In genomic region chr18:8549254-8549653, GRCh38 we compare ENCODE assay signal across 38 cellular contexts.
"Had no signal": no experiment of that assay in that cellular context is flagged by ENCODE, and none has a peak within 500 bp of the region (broad histone marks: within the 10 kb centered on the region; RNA-seq: fewer than 3 reads in every experiment).

No MANE protein-coding gene starts in this region.

- H3K4me3 Mint-ChIP-seq: activated CD4-positive, alpha-beta memory T cell treated with anti-CD3 and anti-CD28 coated beads, Interleukin-2, amount 10 ng/mL, durations not matched to agents 7 days and 5 days; activated CD4-positive, alpha-beta T cell treated with anti-CD3 and anti-CD28 coated beads for 36 hours; activated CD4-positive, alpha-beta T cell treated with anti-CD3 and anti-CD28 coated beads, Interleukin-2, amount 10 ng/mL, durations not matched to agents 7 days and 5 days; activated CD8-positive, alpha-beta memory T cell treated with anti-CD3 and anti-CD28 coated beads, Interleukin-2, amount 10 ng/mL, durations not matched to agents 7 days and 5 days; activated CD8-positive, alpha-beta T cell treated with anti-CD3 and anti-CD28 coated beads, Interleukin-2, amount 10 ng/mL, durations not matched to agents 7 days and 5 days; activated naive CD4-positive, alpha-beta T cell treated with anti-CD3 and anti-CD28 coated beads, Interleukin-2, amount 10 ng/mL, durations not matched to agents 7 days and 5 days; activated naive CD4-positive, alpha-beta T cell treated with anti-CD3 and anti-CD28 coated beads, Interleukin-2, amount 50 U/mL, for 24 hours; activated naive CD8-positive, alpha-beta T cell; activated naive CD8-positive, alpha-beta T cell treated with anti-CD3 and anti-CD28 coated beads, Interleukin-2, amount 10 ng/mL, durations not matched to agents 7 days and 5 days; activated naive CD8-positive, alpha-beta T cell treated with anti-CD3 and anti-CD28 coated beads, Interleukin-2, amount 50 U/mL, for 24 hours; activated T-cell treated with anti-CD3 and anti-CD28 coated beads, Interleukin-2, amount 50 U/mL, for 24 hours; brain; central memory CD8-positive, alpha-beta T cell; T-helper 1 cell treated with Interleukin-12 subunit alpha and Interleukin-12 subunit beta and Interleukin-4 antibody, amounts not matched to agents 30 μg/mL and 1 μg/mL, for 36 hours; T-helper 2 cell treated with Interferon-gamma antibody and Interleukin-4, amounts not matched to agents 5 μg/mL and 100 μg/mL, for 36 hours; WTC11 had no signal

- FAIRE-seq: TTC549 had no signal

- H3K4me1 ChIP-seq: ascending aorta had no signal

- H3K27ac ChIP-seq: ascending aorta, cardiac muscle cell, WERI-Rb-1 had no signal

- H3K4me3 ChIP-seq: ascending aorta, cardiac muscle cell had no signal

- H3K9me3 ChIP-seq: ascending aorta had no signal

- H3K27me3 ChIP-seq: ascending aorta, cardiac muscle cell had no signal

- ATAC-seq: activated CD4-positive, alpha-beta T cell treated with anti-CD3 and anti-CD28 coated beads for 36 hours; activated CD4-positive, CD25-positive, alpha-beta regulatory T cell treated with anti-CD3 and anti-CD28 coated beads, Interleukin-2, amount 50 U/mL, for 24 hours; activated CD8-positive, alpha-beta memory T cell treated with anti-CD3 and anti-CD28 coated beads, Interleukin-2, amount 10 ng/mL, durations not matched to agents 7 days and 5 days; activated CD8-positive, alpha-beta T cell treated with anti-CD3 and anti-CD28 coated beads, Interleukin-2, amount 10 ng/mL, durations not matched to agents 7 days and 5 days; activated naive CD8-positive, alpha-beta T cell treated with anti-CD3 and anti-CD28 coated beads, Interleukin-2, amount 50 U/mL, for 24 hours; WTC11 had no signal

- H3K36me3 ChIP-seq: ascending aorta, cardiac muscle cell, WERI-Rb-1 had no signal

- DNase-seq: activated CD4-positive, alpha-beta memory T cell treated with anti-CD3 and anti-CD28 coated beads, Interleukin-2, amount 10 ng/mL, durations not matched to agents 7 days and 5 days; activated CD4-positive, alpha-beta T cell treated with anti-CD3 and anti-CD28 coated beads for 1 hour; activated CD4-positive, alpha-beta T cell treated with anti-CD3 and anti-CD28 coated beads for 36 hours; activated CD4-positive, alpha-beta T cell treated with anti-CD3 and anti-CD28 coated beads for 48 hours; activated CD4-positive, alpha-beta T cell treated with anti-CD3 and anti-CD28 coated beads, Interleukin-2, amount 10 ng/mL, durations not matched to agents 7 days and 5 days; activated CD4-positive, alpha-beta T cell treated with anti-CD3 and anti-CD28 coated beads, Interleukin-2, amount 50 U/mL, for 48 hours; activated CD4-positive, CD25-positive, alpha-beta regulatory T cell; activated CD8-positive, alpha-beta memory T cell treated with anti-CD3 and anti-CD28 coated beads for 24 hours; activated CD8-positive, alpha-beta memory T cell treated with anti-CD3 and anti-CD28 coated beads, Interleukin-2, amount 10 ng/mL, durations not matched to agents 7 days and 5 days; activated CD8-positive, alpha-beta memory T cell treated with anti-CD3 and anti-CD28 coated beads, Interleukin-2, amount 50 U/mL, for 48 hours; activated CD8-positive, alpha-beta T cell treated with anti-CD3 and anti-CD28 coated beads, Interleukin-2, amount 10 ng/mL, durations not matched to agents 7 days and 5 days; activated effector memory CD4-positive, alpha-beta T cell treated with Interleukin-2 at 50 U/mL for 16 hours; activated gamma-delta T cell; activated naive CD4-positive, alpha-beta T cell treated with anti-CD3 and anti-CD28 coated beads, Interleukin-2, amount 10 ng/mL, durations not matched to agents 7 days and 5 days; activated naive CD4-positive, alpha-beta T cell treated with Interleukin-2 at 50 U/mL for 16 hours; activated naive CD8-positive, alpha-beta T cell treated with anti-CD3 and anti-CD28 coated beads, Interleukin-2, amount 10 ng/mL, durations not matched to agents 7 days and 5 days; activated naive CD8-positive, alpha-beta T cell treated with anti-CD3 and anti-CD28 coated beads, Interleukin-2, amount 50 U/mL, for 24 hours; activated T-cell treated with anti-CD3 and anti-CD28 coated beads, Interleukin-2, amount 50 U/mL, for 24 hours; activated T-cell treated with anti-CD3 and anti-CD28 coated beads, Interleukin-2, amount 50 U/mL, for 48 hours; amygdala; anterior cingulate cortex; caudate nucleus; cerebellar nuclear complex; T-helper 2 cell; T-helper 9 cell; WERI-Rb-1 had no signal

- H3K36me3 Mint-ChIP-seq: activated CD8-positive, alpha-beta memory T cell treated with anti-CD3 and anti-CD28 coated beads, Interleukin-2, amount 10 ng/mL, durations not matched to agents 7 days and 5 days; activated naive CD4-positive, alpha-beta T cell treated with anti-CD3 and anti-CD28 coated beads, Interleukin-2, amount 10 ng/mL, durations not matched to agents 7 days and 5 days; activated naive CD4-positive, alpha-beta T cell treated with anti-CD3 and anti-CD28 coated beads, Interleukin-2, amount 50 U/mL, for 24 hours; activated naive CD8-positive, alpha-beta T cell; activated naive CD8-positive, alpha-beta T cell treated with anti-CD3 and anti-CD28 coated beads, Interleukin-2, amount 10 ng/mL, durations not matched to agents 7 days and 5 days; brain; WTC11 had no signal

- H3K9me3 Mint-ChIP-seq: activated CD4-positive, alpha-beta memory T cell treated with anti-CD3 and anti-CD28 coated beads, Interleukin-2, amount 10 ng/mL, durations not matched to agents 7 days and 5 days; activated CD4-positive, alpha-beta T cell treated with anti-CD3 and anti-CD28 coated beads, Interleukin-2, amount 10 ng/mL, durations not matched to agents 7 days and 5 days; activated naive CD4-positive, alpha-beta T cell treated with anti-CD3 and anti-CD28 coated beads, Interleukin-2, amount 10 ng/mL, durations not matched to agents 7 days and 5 days; activated naive CD4-positive, alpha-beta T cell treated with anti-CD3 and anti-CD28 coated beads, Interleukin-2, amount 50 U/mL, for 24 hours; activated naive CD8-positive, alpha-beta T cell treated with anti-CD3 and anti-CD28 coated beads, Interleukin-2, amount 10 ng/mL, durations not matched to agents 7 days and 5 days; activated naive CD8-positive, alpha-beta T cell treated with anti-CD3 and anti-CD28 coated beads, Interleukin-2, amount 50 U/mL, for 24 hours; activated T-cell treated with anti-CD3 and anti-CD28 coated beads, Interleukin-2, amount 50 U/mL, for 24 hours; activated T-helper 2 cell treated with anti-CD3 and anti-CD28 coated beads, Interferon-gamma antibody, Interleukin-2, Interleukin-4, amounts not matched to agents 10 μg/mL and 5 μg/mL and 100 μg/mL, durations not matched to agents 14 hours and 24 hours and 36 hours; brain; central memory CD8-positive, alpha-beta T cell; T-helper 1 cell treated with Interleukin-12 subunit alpha and Interleukin-12 subunit beta and Interleukin-4 antibody, amounts not matched to agents 30 μg/mL and 1 μg/mL, for 36 hours; T-helper 2 cell treated with Interferon-gamma antibody and Interleukin-4, amounts not matched to agents 5 μg/mL and 100 μg/mL, for 36 hours; WTC11 had no signal

- H3K27me3 Mint-ChIP-seq: activated naive CD4-positive, alpha-beta T cell treated with anti-CD3 and anti-CD28 coated beads, Interleukin-2, amount 10 ng/mL, durations not matched to agents 7 days and 5 days; activated naive CD8-positive, alpha-beta T cell treated with anti-CD3 and anti-CD28 coated beads, Interleukin-2, amount 10 ng/mL, durations not matched to agents 7 days and 5 days; activated naive CD8-positive, alpha-beta T cell treated with anti-CD3 and anti-CD28 coated beads, Interleukin-2, amount 50 U/mL, for 24 hours had no signal

- H3K27ac Mint-ChIP-seq: activated CD4-positive, alpha-beta memory T cell treated with anti-CD3 and anti-CD28 coated beads, Interleukin-2, amount 10 ng/mL, durations not matched to agents 7 days and 5 days; activated CD4-positive, alpha-beta T cell treated with anti-CD3 and anti-CD28 coated beads for 36 hours; activated CD4-positive, alpha-beta T cell treated with anti-CD3 and anti-CD28 coated beads, Interleukin-2, amount 10 ng/mL, durations not matched to agents 7 days and 5 days; activated CD8-positive, alpha-beta memory T cell treated with anti-CD3 and anti-CD28 coated beads, Interleukin-2, amount 10 ng/mL, durations not matched to agents 7 days and 5 days; activated CD8-positive, alpha-beta T cell treated with anti-CD3 and anti-CD28 coated beads, Interleukin-2, amount 10 ng/mL, durations not matched to agents 7 days and 5 days; activated naive CD4-positive, alpha-beta T cell treated with anti-CD3 and anti-CD28 coated beads, Interleukin-2, amount 10 ng/mL, durations not matched to agents 7 days and 5 days; activated naive CD4-positive, alpha-beta T cell treated with anti-CD3 and anti-CD28 coated beads, Interleukin-2, amount 50 U/mL, for 24 hours; activated naive CD8-positive, alpha-beta T cell; activated naive CD8-positive, alpha-beta T cell treated with anti-CD3 and anti-CD28 coated beads, Interleukin-2, amount 10 ng/mL, durations not matched to agents 7 days and 5 days; activated naive CD8-positive, alpha-beta T cell treated with anti-CD3 and anti-CD28 coated beads, Interleukin-2, amount 50 U/mL, for 24 hours; activated T-cell treated with anti-CD3 and anti-CD28 coated beads, Interleukin-2, amount 50 U/mL, for 24 hours; activated T-helper 2 cell treated with anti-CD3 and anti-CD28 coated beads, Interferon-gamma antibody, Interleukin-2, Interleukin-4, amounts not matched to agents 10 μg/mL and 5 μg/mL and 100 μg/mL, durations not matched to agents 14 hours and 24 hours and 36 hours; T-helper 1 cell treated with Interleukin-12 subunit alpha and Interleukin-12 subunit beta and Interleukin-4 antibody, amounts not matched to agents 30 μg/mL and 1 μg/mL, for 36 hours; T-helper 2 cell treated with Interferon-gamma antibody and Interleukin-4, amounts not matched to agents 5 μg/mL and 100 μg/mL, for 36 hours; WTC11 had no signal

- H3K4me1 Mint-ChIP-seq: activated CD4-positive, alpha-beta T cell treated with anti-CD3 and anti-CD28 coated beads for 36 hours; activated CD4-positive, alpha-beta T cell treated with anti-CD3 and anti-CD28 coated beads, Interleukin-2, amount 10 ng/mL, durations not matched to agents 7 days and 5 days; activated naive CD4-positive, alpha-beta T cell treated with anti-CD3 and anti-CD28 coated beads, Interleukin-2, amount 10 ng/mL, durations not matched to agents 7 days and 5 days; activated naive CD4-positive, alpha-beta T cell treated with anti-CD3 and anti-CD28 coated beads, Interleukin-2, amount 50 U/mL, for 24 hours; activated naive CD8-positive, alpha-beta T cell treated with anti-CD3 and anti-CD28 coated beads, Interleukin-2, amount 50 U/mL, for 24 hours; central memory CD8-positive, alpha-beta T cell had no signal
